Comparison of ENCODE assay signal across 2 cellular contexts in genomic region chr1:41427943-41428735, GRCh38.
TF ChIP-seq lines count a peak whose summit lies in the region.

No MANE protein-coding gene starts in this region.

TF ChIP-seq in IMR-90, 13 proteins besides CTCF, POLR2A, EP300 and RAD21:
- TF ChIP-seq MAFK (IDR thresholded peaks at IDR 0.05; ENCODE audit: low read depth, low read length) (no peak), NFE2L2 (IDR thresholded peaks at IDR 0.05; ENCODE audit: low read depth, low read length) (no peak), USF2 (IDR thresholded peaks at IDR 0.05; ENCODE audit: low read depth, low read length) (no peak), FOS (IDR thresholded peaks at IDR 0.05; ENCODE audit: low read depth, low read length) (no peak), CEBPB (IDR thresholded peaks at IDR 0.05; ENCODE audit: low read depth, low read length) (no peak), RFX5 (IDR thresholded peaks at IDR 0.05; ENCODE audit: low read depth, low read length) (no peak), ELK1 (IDR thresholded peaks at IDR 0.05; ENCODE audit: borderline replicate concordance, low read depth, low read length) (no peak), BHLHE40 (IDR thresholded peaks at IDR 0.05; ENCODE audit: low read depth, low read length) (no peak), SMC3 (IDR thresholded peaks at IDR 0.05; ENCODE audit: low read depth, low read length) (no peak), CHD1 (IDR thresholded peaks at IDR 0.05; ENCODE audit: low read depth, low read length) (no peak), MXI1 (IDR thresholded peaks at IDR 0.05; ENCODE audit: borderline replicate concordance, low read depth, low read length) (no peak), RCOR1 (IDR thresholded peaks at IDR 0.05; ENCODE audit: insufficient replicate concordance, low read length) (no peak), MAZ (IDR thresholded peaks at IDR 0.05; ENCODE audit: borderline replicate concordance, low read depth, low read length) (no peak)

TF ChIP-seq in PFSK-1, 5 proteins besides CTCF, POLR2A, EP300 and RAD21:
- TF ChIP-seq TAF1 (IDR thresholded peaks at IDR 0.05; ENCODE audit: borderline replicate concordance, insufficient read depth, low read length) (no peak), FOXP2 (optimal IDR thresholded peaks at IDR 0.05; ENCODE audit: borderline replicate concordance, extremely low read depth, extremely low read length, insufficient read depth) (peak; percentile 42), POLR2AphosphoS5 (IDR thresholded peaks at IDR 0.05; ENCODE audit: low read depth, low read length) (no peak)
